In genomic region chr15:69789648-69790393, GRCh38 we compare ENCODE assay signal across 23 cellular contexts.
DNase-seq lines count a peak whose midpoint lies in the region; TF ChIP-seq lines count a peak whose summit lies in the region.
"Had no signal": no experiment of that assay in that cellular context is flagged by ENCODE, and none has a peak within 500 bp of the region (broad histone marks: within the 10 kb centered on the region; RNA-seq: fewer than 3 reads in every experiment).

No MANE protein-coding gene starts in this region.

- H3K9me3 ChIP-seq in esophagus muscularis mucosa (peaks cover 0 to 12% (median 11%) of the 10 kb centered on the region in 4 donors), neutrophil (no peaks in the 10 kb centered on the region), vagina (no peaks in the 10 kb centered on the region), colonic mucosa (no peaks in the 10 kb centered on the region), thyroid gland (no peaks in the 10 kb centered on the region)
- H3K9me3 ChIP-seq: SJSA1 had no signal

- no peaks in the 10 kb centered on the region for H3K27me3 ChIP-seq in esophagus muscularis mucosa
- H3K27me3 ChIP-seq in neutrophil: no peaks in the 10 kb centered on the region
- H3K27me3 ChIP-seq in vagina: no peaks in the 10 kb centered on the region
- no peaks in the 10 kb centered on the region for H3K27me3 ChIP-seq in colonic mucosa
- no peaks in the 10 kb centered on the region for H3K27me3 ChIP-seq in thyroid gland
- H3K27me3 ChIP-seq: Peyer's patch, SJSA1 had no signal

- no peak overlapping the region for H3K4me3 ChIP-seq in esophagus muscularis mucosa
- no peak overlapping the region for H3K4me3 ChIP-seq in neutrophil (ENCODE audit: low read depth in 1 of 2, low read length in 1 of 2)
- no peak overlapping the region for H3K4me3 ChIP-seq in vagina
- no peak overlapping the region for H3K4me3 ChIP-seq in colonic mucosa
- H3K4me3 ChIP-seq in thyroid gland (replicated peaks in 1 of 3): no peak overlapping the region
- H3K4me3 ChIP-seq: GM23338, Peyer's patch, SJSA1 had no signal

- no peak for TF ChIP-seq EP300 in esophagus muscularis mucosa (IDR thresholded peaks at IDR 0.05)

- TF ChIP-seq CTCF in esophagus muscularis mucosa (IDR thresholded peaks at IDR 0.05) (no peak), neutrophil (IDR thresholded peaks at IDR 0.05) (no peak), vagina (IDR thresholded peaks at IDR 0.05) (no peak), colonic mucosa (IDR thresholded peaks at IDR 0.05) (no peak), thyroid gland (IDR thresholded peaks at IDR 0.05) (no peak)

- intact Hi-C loops in esophagus muscularis mucosa (cut with DNase I): no loop called here
- intact Hi-C loops in vagina (cut with DNase I): no loop called here
- intact Hi-C loops in colonic mucosa (cut with DNase I): no loop called here
- intact Hi-C loops in thyroid gland (cut with DNase I): no loop called here

- TF ChIP-seq POLR2A in esophagus muscularis mucosa (IDR thresholded peaks at IDR 0.05; ENCODE audit: low read depth) (no peak), vagina (IDR thresholded peaks at IDR 0.05) (no peak), thyroid gland (IDR thresholded peaks at IDR 0.05) (no peak)

- H3K9ac ChIP-seq in colonic mucosa (ENCODE audit: low read depth in 2 of 2, low read length in 2 of 2): no peak overlapping the region

- 95% methylated on average over 3 of the region's 9 CpGs for WGBS in esophagus muscularis mucosa
- WGBS in thyroid gland, 2 donors: 85 to 91% methylated on average over 7 to 9 of the region's 9 CpGs

- H3K4me1 ChIP-seq in esophagus muscularis mucosa: peaks cover 2 to 15% (median 13%) of the 10 kb centered on the region in 4 donors
- no peaks in the 10 kb centered on the region for H3K4me1 ChIP-seq in neutrophil (ENCODE audit: control insufficient read depth in 1 of 2, insufficient read depth in 1 of 2, low read depth in 1 of 2, low read length in 1 of 2)
- peaks cover 4% of the 10 kb centered on the region for H3K4me1 ChIP-seq in vagina
- H3K4me1 ChIP-seq in colonic mucosa: no peaks in the 10 kb centered on the region
- H3K4me1 ChIP-seq in thyroid gland: peaks cover under 1 to 5% of the 10 kb centered on the region in 2 donors

- H3K36me3 ChIP-seq in esophagus muscularis mucosa (no peaks in the 10 kb centered on the region), neutrophil (no peaks in the 10 kb centered on the region), vagina (no peaks in the 10 kb centered on the region), colonic mucosa (no peaks in the 10 kb centered on the region), thyroid gland (no peaks in the 10 kb centered on the region)
- H3K36me3 ChIP-seq: Peyer's patch, SJSA1 had no signal

- DNase-seq in activated CD8-positive, alpha-beta memory T cell treated with anti-CD3 and anti-CD28 coated beads for 24 hours: peak; percentile 33
- no peak for DNase-seq in activated CD8-positive, alpha-beta memory T cell treated with anti-CD3 and anti-CD28 coated beads, Interleukin-2, amount 50 U/mL, for 48 hours
- DNase-seq in esophagus muscularis mucosa (ENCODE audit: extremely low spot score): peak; percentile 62
- DNase-seq in vagina (ENCODE audit: extremely low spot score in 2 of 2): peak; percentile 52 to 81
- DNase-seq in colonic mucosa: no peak
- no peak for DNase-seq in thyroid gland
- DNase-seq in amniotic stem cell (lab: John Stamatoyannopoulos, UW): no peak
- DNase-seq: AML-193; C1 segment of cervical spinal cord; CD8-positive, alpha-beta T cell; DMS153; HCEC 1CT; KG1; NCI-H1092 treated with DMSO at 0.1 percent for 48 hours; NCI-H2029 treated with DMSO at 0.1 percent for 48 hours; NCI-H2171; NCI-H345; NCI-H524 treated with DMSO at 0.1 percent for 48 hours; NCI-H82 had no signal

- no peak overlapping the region for H3K27ac ChIP-seq in esophagus muscularis mucosa (replicated peaks in 1 of 4)
- H3K27ac ChIP-seq in neutrophil: peak overlapping the region; percentile 15
- H3K27ac ChIP-seq in vagina: no peak overlapping the region
- no peak overlapping the region for H3K27ac ChIP-seq in colonic mucosa
- no peak overlapping the region for H3K27ac ChIP-seq in thyroid gland
- H3K27ac ChIP-seq: Peyer's patch, SJSA1 had no signal

Comparison
In these comparisons a context has a peak if more than half of its experiments do, and no peak if none do; other contexts are left out.
1. DNase-seq: peak in activated CD8-positive, alpha-beta memory T cell treated with anti-CD3 and anti-CD28 coated beads for 24 hours (single experiment), esophagus muscularis mucosa (single experiment) and vagina (2 of 2); none in activated CD8-positive, alpha-beta memory T cell treated with anti-CD3 and anti-CD28 coated beads, Interleukin-2, amount 50 U/mL, for 48 hours (single experiment), colonic mucosa (single experiment), thyroid gland (0 of 2) and amniotic stem cell (single experiment).